Comparison of ENCODE assay signal across 1 cellular context in genomic region chr4:160631044-160631443, GRCh38.
"Had no signal": no experiment of that assay in that cellular context is flagged by ENCODE, and none has a peak within 500 bp of the region (broad histone marks: within the 10 kb centered on the region; RNA-seq: fewer than 3 reads in every experiment).

No MANE protein-coding gene starts in this region.

- H3K4me3 ChIP-seq: MG63 had no signal

- H3K36me3 ChIP-seq: MG63 had no signal
